Comparison of ENCODE assay signal across 13 cellular contexts in genomic region chr9:36456480-36457115, GRCh38. TPM values are rescaled to one million over a fixed set of nuclear protein-coding genes. Genes with fewer than 3 reads are reported as not detected.
DNase-seq lines count a peak whose midpoint lies in the region; ATAC-seq and TF ChIP-seq lines count a peak whose summit lies in the region.
"Had no signal": no experiment of that assay in that cellular context is flagged by ENCODE, and none has a peak within 500 bp of the region (broad histone marks: within the 10 kb centered on the region; RNA-seq: fewer than 3 reads in every experiment).

No MANE protein-coding gene starts in this region.

- H3K27ac ChIP-seq in DND-41 (ENCODE audit: low read length) (no peak overlapping the region), Panc1 (ENCODE audit: low read length) (no peak overlapping the region), SK-N-SH (ENCODE audit: low read depth in 2 of 2, low read length in 1 of 2) (no peak overlapping the region)
- H3K27ac ChIP-seq: BLaER1, cardiac muscle cell had no signal

- H3K4me2 ChIP-seq in DND-41 (ENCODE audit: insufficient read depth, low read length) (peak overlapping the region; percentile 44; the same call in 1 of the 2 replicates), SK-N-SH (no peak overlapping the region)

- POLR2A ChIA-PET in Panc1 (lab: Charles Lee) (interaction anchor here (0.6 kb wide), 2 partner anchors 11 to 100 kb away, joined by 3 to 13 read pairs; no protein-coding TSS in a partner anchor), SK-N-SH (lab: Yijun Ruan, JAX) (no interaction called here)

- in situ Hi-C loops in Panc1 (cut with HindIII; ENCODE audit: low pct_unique_long_range_greater_than_20kb, low sequenced_read_pairs): no loop called here

- intact Hi-C loops in Panc1 (cut with micrococcal nuclease; ENCODE audit: unreplicated experiment): loop anchor here (10.0 kb wide), 1 partner anchor 98 kb away; no protein-coding TSS in a partner anchor

- H3K27me3 Mint-ChIP-seq in central memory CD8-positive, alpha-beta T cell: no peaks in the 10 kb centered on the region
- H3K27me3 Mint-ChIP-seq in nephron (ENCODE audit: low read depth): no peaks in the 10 kb centered on the region

- no peak overlapping the region for H2AFZ ChIP-seq in DND-41 (ENCODE audit: low read depth, low read length)
- no peak overlapping the region for H2AFZ ChIP-seq in SK-N-SH (ENCODE audit: low read depth)

- TF ChIP-seq RAD21 in SK-N-SH (IDR thresholded peaks at IDR 0.05; ENCODE audit: low read length): no peak

- peaks cover 41% of the 10 kb centered on the region for H3K4me1 ChIP-seq in DND-41 (ENCODE audit: insufficient read depth, low read length)
- H3K4me1 ChIP-seq in Panc1 (ENCODE audit: control insufficient read depth, insufficient read depth, low read length): peaks cover 6% of the 10 kb centered on the region
- H3K4me1 ChIP-seq in SK-N-SH (ENCODE audit: control insufficient read depth in 1 of 2, insufficient read depth in 2 of 2, low read depth in 1 of 2, low read length in 1 of 2): no peaks in the 10 kb centered on the region

- TSS peak; percentile 25 for BruUV-seq in Panc1 (replicated peaks; lab: Mats Ljungman, UMichigan)

- 82% methylated on average over 1 of the region's 1 CpG for WGBS in SK-N-SH (ENCODE audit: low lambda C conversion rate)

- CTCF ChIA-PET in Panc1 (lab: Charles Lee) (interaction anchor here (0.7 to 2.5 kb wide), 2 partner anchors 49 kb away, joined by 3 to 9 read pairs; no protein-coding TSS in a partner anchor), SK-N-SH (lab: Yijun Ruan, JAX) (interaction anchor here (0.6 to 2.9 kb wide), 5 partner anchors 11 to 57 kb away, joined by 3 to 20 read pairs (median 3); no protein-coding TSS in a partner anchor)

- DNase-seq in DND-41 (no peak), Panc1 (ENCODE audit: low read depth, low spot score) (no peak), SK-N-SH (no peak), NCI-H82 treated with DMSO at 0.1 percent for 48 hours (lab: John Stamatoyannopoulos, UW; ENCODE audit: unreplicated experiment) (no peak)
- DNase-seq in central memory CD8-positive, alpha-beta T cell (ENCODE audit: low spot score in 2 of 2): no peak
- DNase-seq: activated CD4-positive, alpha-beta T cell treated with anti-CD3 and anti-CD28 coated beads for 48 hours; Kasumi-1; NCI-H187 treated with DMSO at 0.1 percent for 48 hours; NCI-H510A treated with DMSO at 0.1 percent for 48 hours had no signal

- no peak overlapping the region for H3K4me3 Mint-ChIP-seq in central memory CD8-positive, alpha-beta T cell
- no peak overlapping the region for H3K4me3 Mint-ChIP-seq in nephron

- peak overlapping the region; percentile 22 for H3K27ac Mint-ChIP-seq in central memory CD8-positive, alpha-beta T cell (ENCODE audit: low read depth)
- peak overlapping the region; percentile 13 to 82 (median 66) for H3K27ac Mint-ChIP-seq in nephron

- no peak for TF ChIP-seq EP300 in SK-N-SH (IDR thresholded peaks at IDR 0.05; ENCODE audit: borderline replicate concordance in 1 of 2, low read depth in 1 of 2, low read length in 1 of 2)

- H3K79me2 ChIP-seq in DND-41 (ENCODE audit: insufficient read depth, low read length): peaks cover 26% of the 10 kb centered on the region
- H3K79me2 ChIP-seq in SK-N-SH (ENCODE audit: insufficient read depth): peaks cover 55% of the 10 kb centered on the region

- H3K9me2 ChIP-seq in SK-N-SH: no peaks in the 10 kb centered on the region

- no peak overlapping the region for H3K9ac ChIP-seq in DND-41 (ENCODE audit: low read depth, low read length)
- H3K9ac ChIP-seq in SK-N-SH: no peak overlapping the region
- H3K9ac ChIP-seq: BLaER1 had no signal

- peaks cover 21% of the 10 kb centered on the region for H3K36me3 Mint-ChIP-seq in central memory CD8-positive, alpha-beta T cell (ENCODE audit: insufficient read depth)
- peaks cover 9% of the 10 kb centered on the region for H3K36me3 Mint-ChIP-seq in nephron (ENCODE audit: low read depth)

- no peaks in the 10 kb centered on the region for H3K9me3 Mint-ChIP-seq in central memory CD8-positive, alpha-beta T cell
- H3K9me3 Mint-ChIP-seq in nephron: no peaks in the 10 kb centered on the region

- no peaks in the 10 kb centered on the region for H3K36me3 ChIP-seq in DND-41 (ENCODE audit: insufficient read depth, low read length)
- H3K36me3 ChIP-seq in Panc1 (ENCODE audit: control insufficient read depth, insufficient read depth, low read length): no peaks in the 10 kb centered on the region
- H3K36me3 ChIP-seq in SK-N-SH (replicated peaks in 1 of 2; ENCODE audit: control insufficient read depth in 1 of 2, insufficient read depth in 2 of 2, low read length in 1 of 2): no peaks in the 10 kb centered on the region
- H3K36me3 ChIP-seq: cardiac muscle cell had no signal

- peaks cover 7% of the 10 kb centered on the region for H3F3A ChIP-seq in SK-N-SH (replicated peaks; ENCODE audit: insufficient read depth)

- H3K9me3 ChIP-seq in DND-41 (ENCODE audit: insufficient read depth, low read length, severe bottlenecking) (no peaks in the 10 kb centered on the region), Panc1 (ENCODE audit: control insufficient read depth, insufficient read depth, low read depth, low read length) (no peaks in the 10 kb centered on the region), SK-N-SH (no peaks in the 10 kb centered on the region)
- H3K9me3 ChIP-seq: BLaER1 had no signal

- TF ChIP-seq CTCF in DND-41 (IDR thresholded peaks at IDR 0.05; ENCODE audit: borderline replicate concordance, extremely low read depth, low read length, poor library complexity, severe bottlenecking) (no peak), Panc1 (IDR thresholded peaks at IDR 0.05) (no peak), nephron (IDR thresholded peaks at IDR 0.05; ENCODE audit: unreplicated experiment in 3 of 3) (no peak), SK-N-SH (IDR thresholded peaks at IDR 0.05) (no peak)

- H4K20me1 ChIP-seq in DND-41 (ENCODE audit: insufficient read depth, low read length): peaks cover 25% of the 10 kb centered on the region; the same call in 1 of the 2 replicates
- H4K20me1 ChIP-seq in SK-N-SH (ENCODE audit: insufficient read depth): 0 out of 2 replicates have a peak, but pooled peaks cover 17% of the 10 kb centered on the region

- no peak overlapping the region for H3K4me3 ChIP-seq in DND-41 (ENCODE audit: low read depth in 1 of 2, low read length in 2 of 2)
- no peak overlapping the region for H3K4me3 ChIP-seq in Panc1 (ENCODE audit: low read depth in 2 of 2, low read length in 2 of 2)
- no peak overlapping the region for H3K4me3 ChIP-seq in SK-N-SH (ENCODE audit: low read depth in 2 of 2, low read length in 1 of 2)
- H3K4me3 ChIP-seq: BLaER1, cardiac muscle cell had no signal

- peaks cover 42% of the 10 kb centered on the region for H3K4me1 Mint-ChIP-seq in central memory CD8-positive, alpha-beta T cell
- peaks cover 17% of the 10 kb centered on the region for H3K4me1 Mint-ChIP-seq in nephron

- no peak for ATAC-seq in DND-41 (ENCODE audit: insufficient read depth, low read depth)
- ATAC-seq in Panc1: peak; percentile 54; the same call in 1 of the 2 replicates
- ATAC-seq in central memory CD8-positive, alpha-beta T cell (replicated peaks; ENCODE audit: extremely low read depth, poor library complexity, severe bottlenecking): no peak
- ATAC-seq in HG03378 (IDR thresholded peaks at IDR 0.05; ENCODE audit: unreplicated experiment): no peak

- H3K27me3 ChIP-seq in DND-41 (ENCODE audit: insufficient read depth, low read length, poor library complexity): no peaks in the 10 kb centered on the region
- H3K27me3 ChIP-seq in Panc1 (ENCODE audit: control insufficient read depth, insufficient read depth, low read length): no peaks in the 10 kb centered on the region
- no peaks in the 10 kb centered on the region for H3K27me3 ChIP-seq in SK-N-SH (ENCODE audit: insufficient read depth)
- H3K27me3 ChIP-seq: BLaER1, cardiac muscle cell had no signal

TF ChIP-seq in SK-N-SH, 30 proteins besides CTCF, POLR2A, EP300 and RAD21:
- TF ChIP-seq JUND (IDR thresholded peaks at IDR 0.05) (no peak), RFX5 (IDR thresholded peaks at IDR 0.05; ENCODE audit: low read length) (no peak), IRF3 (IDR thresholded peaks at IDR 0.05; ENCODE audit: low read depth, low read length) (no peak), MEF2A (IDR thresholded peaks at IDR 0.05; ENCODE audit: borderline replicate concordance, low read depth) (no peak)

RNA-seq across cellular contexts. Expression of gene RNF38, which starts 56.5 kb away (rescaled TPM):
- total RNA-seq in Panc1 (2021; ENCODE audit: unreplicated experiment): 78.0 TPM
- 34.0 TPM for polyA plus RNA-seq in Panc1 (2012; ENCODE audit: insufficient read length)
- polyA plus RNA-seq in SK-N-SH (2012; rRNA removed): 9.5 and 11.8 TPM in 2 replicates
- 13.2 and 13.5 TPM in 2 replicates for polyA plus RNA-seq in SK-N-SH (2012; cell fraction: cytosol; rRNA removed)
- 9.2 and 17.2 TPM in 2 replicates for polyA plus RNA-seq in SK-N-SH (2012; cell fraction: nucleus; rRNA removed)
